ENCODE assay signal across 18 cellular contexts in the genomic region with DNA sequence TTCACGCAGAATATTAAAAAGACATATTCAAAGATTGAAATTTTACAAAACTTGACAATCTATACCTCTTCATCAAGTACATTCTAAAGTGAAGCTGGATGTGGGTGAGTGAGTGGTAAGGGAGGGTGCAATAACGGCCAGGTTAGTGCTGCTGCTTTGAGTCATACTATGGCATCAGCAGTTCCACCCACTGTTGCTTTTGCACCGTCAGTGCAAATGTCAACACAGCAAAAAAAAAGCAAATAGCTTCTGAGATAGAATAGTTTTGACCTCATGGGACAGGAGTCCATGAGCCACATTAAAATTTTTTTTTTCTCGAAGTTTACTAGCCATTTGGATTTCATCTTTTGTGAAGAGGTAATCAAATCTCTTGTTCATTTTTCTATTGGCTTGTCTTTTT. TPM values are rescaled to one million over a fixed set of nuclear protein-coding genes. Genes with fewer than 3 reads are reported as not detected.
DNase-seq lines count a peak whose midpoint lies in the region; ATAC-seq and TF ChIP-seq lines count a peak whose summit lies in the region.
"Had no signal": no experiment of that assay in that cellular context is flagged by ENCODE, and none has a peak within 500 bp of the region (broad histone marks: within the 10 kb centered on the region; RNA-seq: fewer than 3 reads in every experiment).

No MANE protein-coding gene starts in this region.

- no peak overlapping the region for H3K4me2 ChIP-seq in hepatocyte
- no peak overlapping the region for H3K4me2 ChIP-seq in SK-N-SH

- POLR2A ChIA-PET in SK-N-SH (lab: Yijun Ruan, JAX): no interaction called here

- H3K79me2 ChIP-seq in hepatocyte (peaks cover 11% of the 10 kb centered on the region), SK-N-SH (ENCODE audit: insufficient read depth) (peaks cover 24% of the 10 kb centered on the region)

- H3K4me1 Mint-ChIP-seq in activated naive CD8-positive, alpha-beta T cell treated with anti-CD3 and anti-CD28 coated beads, Interleukin-2, amount 50 U/mL, for 24 hours: peaks cover 10% of the 10 kb centered on the region

- H3K9ac ChIP-seq in SK-N-SH: no peak overlapping the region

- H3K27me3 Mint-ChIP-seq in activated naive CD8-positive, alpha-beta T cell treated with anti-CD3 and anti-CD28 coated beads, Interleukin-2, amount 50 U/mL, for 24 hours: no peaks in the 10 kb centered on the region
- H3K27me3 Mint-ChIP-seq: naive thymus-derived CD8-positive, alpha-beta T cell had no signal

- 79% methylated on average over 4 of the region's 4 CpGs for WGBS in hepatocyte (ENCODE audit: low lambda C conversion rate, missing lambda C conversion rate)
- 86% methylated on average over 4 of the region's 4 CpGs for WGBS in SK-N-SH (ENCODE audit: low lambda C conversion rate)

- H4K20me1 ChIP-seq in hepatocyte (ENCODE audit: insufficient read depth, poor library complexity, severe bottlenecking) (no peaks in the 10 kb centered on the region), SK-N-SH (ENCODE audit: insufficient read depth) (no peaks in the 10 kb centered on the region)

- H3K27ac ChIP-seq in hepatocyte (peak overlapping the region; percentile 41), SK-N-SH (ENCODE audit: low read depth in 2 of 2, low read length in 1 of 2) (no peak overlapping the region)
- H3K27ac ChIP-seq: adrenal gland, right atrium auricular region had no signal

- H2AFZ ChIP-seq in hepatocyte: no peak overlapping the region
- no peak overlapping the region for H2AFZ ChIP-seq in SK-N-SH (ENCODE audit: low read depth)

- H3K36me3 ChIP-seq in hepatocyte (replicated peaks; ENCODE audit: insufficient read depth, low read depth): peaks cover 2% of the 10 kb centered on the region
- peaks cover 31 to 86% of the 10 kb centered on the region in 2 experiments for H3K36me3 ChIP-seq in SK-N-SH (replicated peaks in 1 of 2; ENCODE audit: control insufficient read depth in 1 of 2, insufficient read depth in 2 of 2, low read length in 1 of 2)
- H3K36me3 ChIP-seq: BE2C had no signal

- no peaks in the 10 kb centered on the region for H3K4me1 ChIP-seq in hepatocyte (ENCODE audit: insufficient read depth)
- H3K4me1 ChIP-seq in SK-N-SH (ENCODE audit: control insufficient read depth in 1 of 2, insufficient read depth in 2 of 2, low read depth in 1 of 2, low read length in 1 of 2): no peaks in the 10 kb centered on the region
- H3K4me1 ChIP-seq: adrenal gland, BE2C had no signal

- peak; percentile 37 for DNase-seq in stimulated activated CD4-positive, alpha-beta T cell treated with anti-CD3 and anti-CD28 coated beads, Interleukin-1b, Interleukin-23, amount 100 ng/mL, for 48 hours
- no peak for DNase-seq in stimulated activated CD4-positive, alpha-beta T cell treated with anti-CD3 and anti-CD28 coated beads, Interleukin-12 subunit alpha, Interleukin-12 subunit beta, amount 100 ng/mL, for 4 hours
- no peak for DNase-seq in activated naive CD8-positive, alpha-beta T cell treated with anti-CD3 and anti-CD28 coated beads, Interleukin-2, amount 50 U/mL, for 24 hours
- peak; percentile 61 for DNase-seq in hepatocyte (ENCODE audit: low spot score)
- no peak for DNase-seq in stimulated activated naive CD8-positive, alpha-beta T cell treated with anti-CD3 and anti-CD28 coated beads, Interleukin-15, Interleukin-2, amounts not matched to agents 100 U/mL and 50 U/mL, for 24 hours
- no peak for DNase-seq in SK-N-SH
- DNase-seq: BE2C; DMS153; foreskin fibroblast; kidney glomerular epithelial cell; naive thymus-derived CD8-positive, alpha-beta T cell; NCI-H1417; NCI-H526 treated with DMSO at 0.1 percent for 48 hours; T-helper 9 cell had no signal

- no peak overlapping the region for H3K27ac Mint-ChIP-seq in activated naive CD8-positive, alpha-beta T cell treated with anti-CD3 and anti-CD28 coated beads, Interleukin-2, amount 50 U/mL, for 24 hours

- H3K27me3 ChIP-seq in hepatocyte: no peaks in the 10 kb centered on the region
- no peaks in the 10 kb centered on the region for H3K27me3 ChIP-seq in SK-N-SH (ENCODE audit: insufficient read depth)
- H3K27me3 ChIP-seq: adrenal gland, BE2C, right atrium auricular region had no signal

- CTCF ChIA-PET in SK-N-SH (lab: Yijun Ruan, JAX): interaction anchor here (1.6 to 2.5 kb wide), 2 partner anchors 42 to 62 kb away, joined by 5 to 18 read pairs; no protein-coding TSS in a partner anchor

- no peak overlapping the region for H3K4me3 Mint-ChIP-seq in activated naive CD8-positive, alpha-beta T cell treated with anti-CD3 and anti-CD28 coated beads, Interleukin-2, amount 50 U/mL, for 24 hours
- H3K4me3 Mint-ChIP-seq: naive thymus-derived CD8-positive, alpha-beta T cell had no signal

- no peak for TF ChIP-seq CTCF in hepatocyte (IDR thresholded peaks at IDR 0.05; ENCODE audit: poor library complexity)
- no peak for TF ChIP-seq CTCF in SK-N-SH (IDR thresholded peaks at IDR 0.05)

- H3F3A ChIP-seq in SK-N-SH (replicated peaks; ENCODE audit: insufficient read depth): no peaks in the 10 kb centered on the region

- H3K4me3 ChIP-seq in hepatocyte: no peak overlapping the region
- no peak overlapping the region for H3K4me3 ChIP-seq in SK-N-SH (ENCODE audit: low read depth in 2 of 2, low read length in 1 of 2)
- H3K4me3 ChIP-seq: adrenal gland, right atrium auricular region had no signal

- H3K9me3 ChIP-seq in hepatocyte (ENCODE audit: low read depth) (no peaks in the 10 kb centered on the region), SK-N-SH (no peaks in the 10 kb centered on the region)
- H3K9me3 ChIP-seq: adrenal gland, BE2C, right atrium auricular region had no signal

- H3K9me2 ChIP-seq in hepatocyte (replicated peaks; ENCODE audit: insufficient read depth) (no peaks in the 10 kb centered on the region), SK-N-SH (no peaks in the 10 kb centered on the region)

- H3K36me3 Mint-ChIP-seq in activated naive CD8-positive, alpha-beta T cell treated with anti-CD3 and anti-CD28 coated beads, Interleukin-2, amount 50 U/mL, for 24 hours (ENCODE audit: low read depth): peaks cover 78% of the 10 kb centered on the region

- TF ChIP-seq EP300 in SK-N-SH (IDR thresholded peaks at IDR 0.05; ENCODE audit: borderline replicate concordance in 1 of 2, low read depth in 1 of 2, low read length in 1 of 2): no peak

- H3K9me3 Mint-ChIP-seq in activated naive CD8-positive, alpha-beta T cell treated with anti-CD3 and anti-CD28 coated beads, Interleukin-2, amount 50 U/mL, for 24 hours: no peaks in the 10 kb centered on the region

- no peak for TF ChIP-seq RAD21 in SK-N-SH (IDR thresholded peaks at IDR 0.05; ENCODE audit: low read length)

- peak; percentile 90 for ATAC-seq in activated naive CD8-positive, alpha-beta T cell treated with anti-CD3 and anti-CD28 coated beads, Interleukin-2, amount 50 U/mL, for 24 hours
- peak; percentile 69 for ATAC-seq in stimulated activated naive CD8-positive, alpha-beta T cell treated with anti-CD3 and anti-CD28 coated beads, Interleukin-15, Interleukin-2, amounts not matched to agents 100 U/mL and 50 U/mL, for 24 hours
- ATAC-seq in HG03025 (IDR thresholded peaks at IDR 0.05; ENCODE audit: low FRiP score, unreplicated experiment) (no peak), GM21390 (IDR thresholded peaks at IDR 0.05; ENCODE audit: unreplicated experiment) (no peak)
- ATAC-seq: naive thymus-derived CD8-positive, alpha-beta T cell had no signal

TF ChIP-seq in SK-N-SH, 30 proteins besides CTCF, POLR2A, EP300 and RAD21 (continues in another document):
- TF ChIP-seq CHD2 (IDR thresholded peaks at IDR 0.05; ENCODE audit: low read length, partially characterized antibody): no peak
- no peak for TF ChIP-seq ZBTB33 (IDR thresholded peaks at IDR 0.05; ENCODE audit: borderline replicate concordance, low read depth)
- no peak for TF ChIP-seq GATA2 (CRISPR knock-in tag; IDR thresholded peaks at IDR 0.05)
- no peak for TF ChIP-seq USF1 (IDR thresholded peaks at IDR 0.05; ENCODE audit: borderline replicate concordance, low read depth)
- TF ChIP-seq RXRA (IDR thresholded peaks at IDR 0.05; ENCODE audit: borderline replicate concordance, low read depth): no peak

RNA-seq across cellular contexts. Expression of gene PSMF1, which starts 31.8 kb away (rescaled TPM):
- 65.2 and 97.3 TPM in 2 replicates for total RNA-seq in hepatocyte
- polyA plus RNA-seq in hepatocyte: 125 and 126 TPM in 2 replicates
- polyA plus RNA-seq in SK-N-SH (2012; rRNA removed): 86.0 and 103 TPM in 2 replicates
- 82.3 and 106 TPM in 2 replicates for polyA plus RNA-seq in SK-N-SH (2012; cell fraction: cytosol; rRNA removed)
- polyA plus RNA-seq in SK-N-SH (2012; cell fraction: nucleus; rRNA removed): 67.8 and 70.6 TPM in 2 replicates

RNA-seq across cellular contexts. Expression of gene TMEM74B, which starts 34.6 kb away (rescaled TPM):
- total RNA-seq in hepatocyte: 5.2 and 9.4 TPM in 2 replicates
- polyA plus RNA-seq in hepatocyte: 5.5 and 7.3 TPM in 2 replicates
- polyA plus RNA-seq in SK-N-SH (2012; rRNA removed): 1.8 and 2.6 TPM in 2 replicates
- polyA plus RNA-seq in SK-N-SH (2012; cell fraction: cytosol; rRNA removed): 0.22 and 0.38 TPM in 2 replicates
- 18.7 and 19.1 TPM in 2 replicates for polyA plus RNA-seq in SK-N-SH (2012; cell fraction: nucleus; rRNA removed)
- total RNA-seq: naive thymus-derived CD8-positive, alpha-beta T cell had no signal
- polyA plus RNA-seq: naive thymus-derived CD8-positive, alpha-beta T cell had no signal

RNA-seq across cellular contexts. Expression of gene C20orf202, which starts 53.0 kb away (rescaled TPM):
- 1.4 and 1.6 TPM in 2 replicates for total RNA-seq in hepatocyte
- polyA plus RNA-seq in hepatocyte (0.35 and 0.84 TPM in 2 replicates), SK-N-SH (2012; rRNA removed) (not detected in 2 replicates)
- polyA plus RNA-seq in SK-N-SH (2012; cell fraction: cytosol; rRNA removed): 0.03 TPM in 2 replicates
- 0.05 TPM in 2 replicates for polyA plus RNA-seq in SK-N-SH (2012; cell fraction: nucleus; rRNA removed)
- polyA plus RNA-seq: naive thymus-derived CD8-positive, alpha-beta T cell had no signal

Comparison
In these comparisons a context has a peak if more than half of its experiments do, and no peak if none do; other contexts are left out.
1. DNase-seq: peak in stimulated activated CD4-positive, alpha-beta T cell treated with anti-CD3 and anti-CD28 coated beads, Interleukin-1b, Interleukin-23, amount 100 ng/mL, for 48 hours (single experiment) and hepatocyte (single experiment); none in stimulated activated CD4-positive, alpha-beta T cell treated with anti-CD3 and anti-CD28 coated beads, Interleukin-12 subunit alpha, Interleukin-12 subunit beta, amount 100 ng/mL, for 4 hours (single experiment), activated naive CD8-positive, alpha-beta T cell treated with anti-CD3 and anti-CD28 coated beads, Interleukin-2, amount 50 U/mL, for 24 hours (single experiment), stimulated activated naive CD8-positive, alpha-beta T cell treated with anti-CD3 and anti-CD28 coated beads, Interleukin-15, Interleukin-2, amounts not matched to agents 100 U/mL and 50 U/mL, for 24 hours (single experiment) and SK-N-SH (single experiment).
2. ATAC-seq: peak in activated naive CD8-positive, alpha-beta T cell treated with anti-CD3 and anti-CD28 coated beads, Interleukin-2, amount 50 U/mL, for 24 hours (single experiment) and stimulated activated naive CD8-positive, alpha-beta T cell treated with anti-CD3 and anti-CD28 coated beads, Interleukin-15, Interleukin-2, amounts not matched to agents 100 U/mL and 50 U/mL, for 24 hours (single experiment); none in HG03025 (single experiment) and GM21390 (single experiment).